In genomic region chr5:133257977-133258376, GRCh38 we compare ENCODE assay signal across 29 cellular contexts.
DNase-seq lines count a peak whose midpoint lies in the region; ATAC-seq lines count a peak whose summit lies in the region.
"Had no signal": no experiment of that assay in that cellular context is flagged by ENCODE, and none has a peak within 500 bp of the region (broad histone marks: within the 10 kb centered on the region; RNA-seq: fewer than 3 reads in every experiment).

No MANE protein-coding gene starts in this region.

- no peaks in the 10 kb centered on the region for H3K9me3 ChIP-seq in BLaER1
- H3K9me3 ChIP-seq: BE2C, HAP-1 had no signal

- H3K4me3 Mint-ChIP-seq in activated CD4-positive, alpha-beta T cell treated with anti-CD3 and anti-CD28 coated beads, Interleukin-2, amount 10 ng/mL, durations not matched to agents 7 days and 5 days, result no peak overlapping the region
- H3K4me3 Mint-ChIP-seq in activated T-cell treated with anti-CD3 and anti-CD28 coated beads, Interleukin-2, amount 50 U/mL, for 72 hours, result no peak overlapping the region
- H3K4me3 Mint-ChIP-seq in activated T-helper 17 cell treated with anti-CD3 and anti-CD28 coated beads, Interleukin-2, amount 50 U/mL, for 72 hours, result no peak overlapping the region
- H3K4me3 Mint-ChIP-seq: CD4-positive, CD25-positive, alpha-beta regulatory T cell; GM23338; HFFc6 had no signal

- H3K4me1 Mint-ChIP-seq in activated CD4-positive, alpha-beta T cell treated with anti-CD3 and anti-CD28 coated beads, Interleukin-2, amount 10 ng/mL, durations not matched to agents 7 days and 5 days, result peaks cover 19% of the 10 kb centered on the region
- peaks cover 27% of the 10 kb centered on the region for H3K4me1 Mint-ChIP-seq in activated T-cell treated with anti-CD3 and anti-CD28 coated beads, Interleukin-2, amount 50 U/mL, for 72 hours (ENCODE audit: low read depth)
- H3K4me1 Mint-ChIP-seq in activated T-helper 17 cell treated with anti-CD3 and anti-CD28 coated beads, Interleukin-2, amount 50 U/mL, for 72 hours, result peaks cover 9% of the 10 kb centered on the region
- H3K4me1 Mint-ChIP-seq: CD4-positive, CD25-positive, alpha-beta regulatory T cell had no signal

- CTCF ChIA-PET in activated CD4-positive, alpha-beta T cell treated with anti-CD3 and anti-CD28 coated beads, Interleukin-2, amount 10 ng/mL, durations not matched to agents 7 days and 5 days (lab: Charles Lee), result interaction anchor here (0.9 to 1.9 kb wide), 4 partner anchors 10 to 48 kb away, joined by 3 to 4 read pairs (median 4); no protein-coding TSS in a partner anchor

- H3K4me1 ChIP-seq in BLaER1, result peaks cover 100% of the 10 kb centered on the region
- H3K4me1 ChIP-seq: BE2C, HAP-1 had no signal

- POLR2A ChIA-PET in activated CD4-positive, alpha-beta T cell treated with anti-CD3 and anti-CD28 coated beads, Interleukin-2, amount 10 ng/mL, durations not matched to agents 7 days and 5 days (lab: Charles Lee), result no interaction called here

- H3K27me3 ChIP-seq in BLaER1, result no peaks in the 10 kb centered on the region
- H3K27me3 ChIP-seq: BE2C had no signal

- intact Hi-C loops in left colon (cut with DNase I, micrococcal nuclease), result no loop called here

- DNase-seq in activated CD4-positive, alpha-beta T cell treated with anti-CD3 and anti-CD28 coated beads for 48 hours, result peak; percentile 41
- DNase-seq in activated CD4-positive, alpha-beta T cell treated with anti-CD3 and anti-CD28 coated beads, Interleukin-2, amount 10 ng/mL, durations not matched to agents 7 days and 5 days, result no peak
- peak; percentile 35 to 39 for DNase-seq in activated T-cell treated with anti-CD3 and anti-CD28 coated beads, Interleukin-2, amount 50 U/mL, for 72 hours
- DNase-seq in activated T-cell treated with anti-CD3 and anti-CD28 coated beads for 4 hours (no peak), H4 (ENCODE audit: low spot score) (no peak), left colon (no peak)
- DNase-seq: 8988T; ACHN; BE2C; CD4-positive, CD25-positive, alpha-beta regulatory T cell; DMS153; HFFc6; Karpas-422; NCI-H1092; NCI-H1436; NCI-H187; NCI-H2081 treated with DMSO at 0.1 percent for 48 hours; NCI-H2171; NCI-H226; NCI-H510A; NCI-H69; SHP77 had no signal

- H3K27ac ChIP-seq in BLaER1, result peak overlapping the region; percentile 63; the same call in 1 of the 2 replicates
- H3K27ac ChIP-seq: RWPE1 had no signal

- peak; percentile 90 to 91 for ATAC-seq in activated T-cell treated with anti-CD3 and anti-CD28 coated beads, Interleukin-2, amount 50 U/mL, for 72 hours (replicated peaks in 1 of 2)
- ATAC-seq in activated T-helper 17 cell treated with anti-CD3 and anti-CD28 coated beads, Interleukin-2, amount 50 U/mL, for 72 hours (replicated peaks), result peak; percentile 85
- ATAC-seq in left colon, result no peak
- ATAC-seq: GM23338, HepG2, Panc1 had no signal

- H3K27ac Mint-ChIP-seq in activated CD4-positive, alpha-beta T cell treated with anti-CD3 and anti-CD28 coated beads, Interleukin-2, amount 10 ng/mL, durations not matched to agents 7 days and 5 days, result no peak overlapping the region
- H3K27ac Mint-ChIP-seq in activated T-cell treated with anti-CD3 and anti-CD28 coated beads, Interleukin-2, amount 50 U/mL, for 72 hours, result no peak overlapping the region
- peak overlapping the region; percentile 55 for H3K27ac Mint-ChIP-seq in activated T-helper 17 cell treated with anti-CD3 and anti-CD28 coated beads, Interleukin-2, amount 50 U/mL, for 72 hours
- H3K27ac Mint-ChIP-seq: CD4-positive, CD25-positive, alpha-beta regulatory T cell; GM23338; HFFc6 had no signal

- H3K4me2 ChIP-seq in BLaER1, result peak overlapping the region; percentile 79
- H3K4me2 ChIP-seq: GM23338 had no signal

- H3K36me3 ChIP-seq in BLaER1, result no peaks in the 10 kb centered on the region
- H3K36me3 ChIP-seq: BE2C, HAP-1 had no signal

- H3K9me3 Mint-ChIP-seq in activated CD4-positive, alpha-beta T cell treated with anti-CD3 and anti-CD28 coated beads, Interleukin-2, amount 10 ng/mL, durations not matched to agents 7 days and 5 days, result no peaks in the 10 kb centered on the region
- no peaks in the 10 kb centered on the region for H3K9me3 Mint-ChIP-seq in activated T-cell treated with anti-CD3 and anti-CD28 coated beads, Interleukin-2, amount 50 U/mL, for 72 hours
- H3K9me3 Mint-ChIP-seq in activated T-helper 17 cell treated with anti-CD3 and anti-CD28 coated beads, Interleukin-2, amount 50 U/mL, for 72 hours, result no peaks in the 10 kb centered on the region
- H3K9me3 Mint-ChIP-seq: GM23338, HFFc6 had no signal

- peaks cover under 1% of the 10 kb centered on the region for H3K27me3 Mint-ChIP-seq in activated CD4-positive, alpha-beta T cell treated with anti-CD3 and anti-CD28 coated beads, Interleukin-2, amount 10 ng/mL, durations not matched to agents 7 days and 5 days
- H3K27me3 Mint-ChIP-seq in activated T-cell treated with anti-CD3 and anti-CD28 coated beads, Interleukin-2, amount 50 U/mL, for 72 hours (ENCODE audit: low read depth), result peaks cover 3% of the 10 kb centered on the region
- H3K27me3 Mint-ChIP-seq in activated T-helper 17 cell treated with anti-CD3 and anti-CD28 coated beads, Interleukin-2, amount 50 U/mL, for 72 hours, result no peaks in the 10 kb centered on the region

- no peak overlapping the region for H3K9ac ChIP-seq in BLaER1

- H3K36me3 Mint-ChIP-seq in activated CD4-positive, alpha-beta T cell treated with anti-CD3 and anti-CD28 coated beads, Interleukin-2, amount 10 ng/mL, durations not matched to agents 7 days and 5 days (ENCODE audit: low read depth), result no peaks in the 10 kb centered on the region
- H3K36me3 Mint-ChIP-seq in activated T-cell treated with anti-CD3 and anti-CD28 coated beads, Interleukin-2, amount 50 U/mL, for 72 hours (ENCODE audit: insufficient read depth in 2 of 2), result no peaks in the 10 kb centered on the region
- no peaks in the 10 kb centered on the region for H3K36me3 Mint-ChIP-seq in activated T-helper 17 cell treated with anti-CD3 and anti-CD28 coated beads, Interleukin-2, amount 50 U/mL, for 72 hours (ENCODE audit: low read depth)
- H3K36me3 Mint-ChIP-seq: CD4-positive, CD25-positive, alpha-beta regulatory T cell had no signal

- no peaks in the 10 kb centered on the region for H4K20me1 ChIP-seq in BLaER1

- no peak overlapping the region for H3K4me3 ChIP-seq in BLaER1
- H3K4me3 ChIP-seq: GM23338, HAP-1 had no signal

Comparison
In these comparisons a context has a peak if more than half of its experiments do, and no peak if none do; other contexts are left out.
1. DNase-seq: peak in activated CD4-positive, alpha-beta T cell treated with anti-CD3 and anti-CD28 coated beads for 48 hours (single experiment) and activated T-cell treated with anti-CD3 and anti-CD28 coated beads, Interleukin-2, amount 50 U/mL, for 72 hours (2 of 2); none in activated CD4-positive, alpha-beta T cell treated with anti-CD3 and anti-CD28 coated beads, Interleukin-2, amount 10 ng/mL, durations not matched to agents 7 days and 5 days (single experiment), activated T-cell treated with anti-CD3 and anti-CD28 coated beads for 4 hours (single experiment), H4 (single experiment) and left colon (0 of 2).